Comparison of ENCODE assay signal across 1 cellular context in genomic region chr16:82062645-82063058, GRCh38.
TF ChIP-seq lines count a peak whose summit lies in the region.

No MANE protein-coding gene starts in this region.

TF ChIP-seq in K562, 482 proteins besides CTCF, POLR2A, EP300 and RAD21:
- TF ChIP-seq ATF7 (IDR thresholded peaks at IDR 0.05) (peak; percentile 60; the same call in 1 of the 2 replicates), ATF1 (CRISPR knock-in tag; IDR thresholded peaks at IDR 0.05) (no peak), ATF1 (tag; IDR thresholded peaks at IDR 0.05) (peak; percentile 78), PCBP1 (IDR thresholded peaks at IDR 0.05; ENCODE audit: low read depth, low read length, poor library complexity, severe bottlenecking) (no peak), LCOR (CRISPR knock-in tag; IDR thresholded peaks at IDR 0.05) (no peak), STAG1 (CRISPR knock-in tag; IDR thresholded peaks at IDR 0.05; ENCODE audit: borderline replicate concordance) (no peak), MCM5 (IDR thresholded peaks at IDR 0.05; ENCODE audit: low read depth) (no peak), FOS (IDR thresholded peaks at IDR 0.05; ENCODE audit: extremely low read depth, insufficient read length) (no peak), IRF2 (CRISPR knock-in tag; IDR thresholded peaks at IDR 0.05) (no peak)
- TF ChIP-seq, protein P1, sequence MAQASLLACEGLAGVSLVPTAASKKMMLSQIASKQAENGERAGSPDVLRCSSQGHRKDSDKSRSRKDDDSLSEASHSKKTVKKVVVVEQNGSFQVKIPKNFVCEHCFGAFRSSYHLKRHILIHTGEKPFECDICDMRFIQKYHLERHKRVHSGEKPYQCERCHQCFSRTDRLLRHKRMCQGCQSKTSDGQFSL (CRISPR knock-in tag; IDR thresholded peaks at IDR 0.05), result no peak
- TF ChIP-seq, protein P1 (tag; IDR thresholded peaks at IDR 0.05), result no peak
- TF ChIP-seq, protein P2, sequence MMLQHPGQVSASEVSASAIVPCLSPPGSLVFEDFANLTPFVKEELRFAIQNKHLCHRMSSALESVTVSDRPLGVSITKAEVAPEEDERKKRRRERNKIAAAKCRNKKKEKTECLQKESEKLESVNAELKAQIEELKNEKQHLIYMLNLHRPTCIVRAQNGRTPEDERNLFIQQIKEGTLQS (IDR thresholded peaks at IDR 0.05), result peak; percentile 69
- TF ChIP-seq, protein P2 (CRISPR knock-in tag; conservative IDR thresholded peaks at IDR 0.05), result no peak
